26 cellular contexts compared by ENCODE assay signal in the genomic region with DNA sequence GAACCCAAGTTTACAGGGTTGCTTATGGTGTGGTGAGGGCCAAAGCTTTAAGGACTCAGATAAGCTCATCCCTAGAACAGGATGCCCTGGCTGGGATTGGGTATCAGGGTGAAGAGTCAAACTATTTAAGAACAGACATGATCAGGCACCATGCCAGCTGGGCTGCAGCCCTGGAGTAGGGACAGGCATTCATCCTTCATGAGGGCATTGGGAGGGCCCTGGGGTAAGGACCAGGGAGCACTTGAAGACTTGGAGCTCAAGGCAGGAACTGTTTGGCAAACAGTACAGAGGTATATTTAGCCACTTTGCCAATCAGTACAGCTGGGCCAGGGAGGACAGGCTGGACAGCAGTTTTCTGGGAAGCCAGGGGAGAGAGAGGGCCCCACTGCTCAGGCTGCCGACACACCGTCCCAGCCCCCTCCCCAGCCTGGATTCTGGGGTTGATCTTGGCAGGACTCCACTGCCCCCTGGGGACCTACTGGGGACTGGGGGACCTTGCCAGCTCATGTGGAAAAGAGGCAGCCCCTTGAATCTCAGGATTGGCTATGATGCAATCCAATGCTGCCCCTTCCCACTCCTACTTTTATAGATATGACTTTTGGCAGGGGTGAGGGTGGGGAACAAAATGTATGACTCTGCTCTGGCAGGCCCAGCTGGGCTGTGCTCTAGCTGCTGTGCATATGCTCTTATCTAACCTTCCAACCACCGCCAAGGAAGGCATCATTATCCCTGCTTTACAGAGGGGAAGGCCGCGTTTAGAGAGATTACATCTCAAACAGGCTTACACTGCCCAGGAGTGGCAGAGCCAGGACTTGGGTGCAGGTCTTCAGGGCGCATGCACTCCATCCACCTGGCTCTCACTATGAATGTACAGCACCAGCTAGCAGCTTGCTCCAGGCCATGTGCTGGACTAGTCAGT. TPM values are rescaled to one million over a fixed set of nuclear protein-coding genes. Genes with fewer than 3 reads are reported as not detected.
DNase-seq lines count a peak whose midpoint lies in the region; ATAC-seq, FAIRE-seq and TF ChIP-seq lines count a peak whose summit lies in the region.
"Had no signal": no experiment of that assay in that cellular context is flagged by ENCODE, and none has a peak within 500 bp of the region (broad histone marks: within the 10 kb centered on the region; RNA-seq: fewer than 3 reads in every experiment).

No MANE protein-coding gene starts in this region.

- no peak overlapping the region for H3K4me3 Mint-ChIP-seq in activated naive CD4-positive, alpha-beta T cell treated with anti-CD3 and anti-CD28 coated beads for 36 hours
- H3K4me3 Mint-ChIP-seq: activated CD4-positive, alpha-beta T cell treated with anti-CD3 and anti-CD28 coated beads, Interleukin-2, amount 10 ng/mL, durations not matched to agents 7 days and 5 days; natural killer cell treated with Interleukin-12 subunit alpha and Interleukin-12 subunit beta and Interleukin-15 and Interleukin-18, amount 100 ng/mL, for 72 hours; T-helper 2 cell treated with Interferon-gamma antibody and Interleukin-4, amounts not matched to agents 5 μg/mL and 100 μg/mL, for 36 hours had no signal

- WGBS in H1 (ENCODE audit: extremely low coverage in 1 of 2, insufficient coverage in 1 of 2, insufficient read length in 1 of 2, insufficient replicate concordance in 2 of 2, low coverage in 1 of 2, low lambda C conversion rate in 2 of 2, missing lambda C conversion rate in 1 of 2), 2 experiments = 79% methylated on average over 6 of the region's 6 CpGs; no CpG with 5 or more reads in 1 of the 2 experiments
- WGBS in thyroid gland, 2 donors = 48 to 90% methylated on average over 2 to 6 of the region's 6 CpGs
- WGBS in mesendoderm (ENCODE audit: extremely low coverage, insufficient coverage, low lambda C conversion rate) = no CpG with 5 or more reads among the region's 6 CpGs

- no peak; a peak in 1 of 4 replicates for TF ChIP-seq RAD21 in H1 (IDR thresholded peaks at IDR 0.05 in 1 of 2, conservative IDR thresholded peaks at IDR 0.05 in 1 of 2; ENCODE audit: low read depth in 2 of 2, low read length in 2 of 2)

- H3K79me1 ChIP-seq in H1 (ENCODE audit: low read depth, low read length) (no peaks in the 10 kb centered on the region), mesendoderm (ENCODE audit: low read length) (no peaks in the 10 kb centered on the region)

- ATAC-seq in activated naive CD4-positive, alpha-beta T cell treated with anti-CD3 and anti-CD28 coated beads, Interleukin-2, amount 50 U/mL, for 72 hours = no peak
- ATAC-seq in left lung (peak; percentile 48), HG02571 (IDR thresholded peaks at IDR 0.05; ENCODE audit: unreplicated experiment) (no peak), HG03565 (IDR thresholded peaks at IDR 0.05; ENCODE audit: unreplicated experiment) (no peak)
- ATAC-seq: body of pancreas; natural killer cell treated with Interleukin-12 subunit alpha and Interleukin-12 subunit beta and Interleukin-15 and Interleukin-18, amount 100 ng/mL, for 72 hours had no signal

- TF ChIP-seq CTCF in H1 (IDR thresholded peaks at IDR 0.05; ENCODE audit: control extremely low read depth in 1 of 3, insufficient read depth in 1 of 3, low read depth in 1 of 3, low read length in 3 of 3) = no peak
- TF ChIP-seq CTCF in left lung (IDR thresholded peaks at IDR 0.05) = no peak
- no peak for TF ChIP-seq CTCF in thyroid gland (IDR thresholded peaks at IDR 0.05)

- no peak for FAIRE-seq in H1 (lab: Jason Lieb, UNC)
- FAIRE-seq: GM18507, HTR-8/SVneo had no signal

- H3K4me2 ChIP-seq in H1 (ENCODE audit: insufficient read depth in 1 of 2, low read depth in 2 of 2, low read length in 2 of 2) = no peak overlapping the region
- H3K4me2 ChIP-seq in mesendoderm (ENCODE audit: low read length) = no peak overlapping the region

- H2BK5ac ChIP-seq in H1 (ENCODE audit: low read depth, low read length) (no peak overlapping the region), mesendoderm (ENCODE audit: low read length) (no peak overlapping the region)

- H3K18ac ChIP-seq in H1 (ENCODE audit: extremely low read depth, low read length) (no peak overlapping the region), mesendoderm (ENCODE audit: low read length) (no peak overlapping the region)

- H3K4me1 ChIP-seq in H1 (replicated peaks in 1 of 4; ENCODE audit: control insufficient read depth in 3 of 4, insufficient read depth in 4 of 4, low read length in 3 of 4) = no peaks in the 10 kb centered on the region
- no peaks in the 10 kb centered on the region for H3K4me1 ChIP-seq in left lung
- H3K4me1 ChIP-seq in thyroid gland = peaks cover 3 to 18% of the 10 kb centered on the region in 2 donors
- no peaks in the 10 kb centered on the region for H3K4me1 ChIP-seq in mesendoderm (ENCODE audit: control insufficient read depth, low read depth, low read length)
- H3K4me1 ChIP-seq: body of pancreas had no signal

- H2BK20ac ChIP-seq in H1 (ENCODE audit: low read length) = no peak overlapping the region

- H3K4me1 Mint-ChIP-seq in activated naive CD4-positive, alpha-beta T cell treated with anti-CD3 and anti-CD28 coated beads for 36 hours (ENCODE audit: low read depth) = no peaks in the 10 kb centered on the region
- H3K4me1 Mint-ChIP-seq: activated CD4-positive, alpha-beta T cell treated with anti-CD3 and anti-CD28 coated beads, Interleukin-2, amount 10 ng/mL, durations not matched to agents 7 days and 5 days had no signal

- H3K4me3 ChIP-seq in H1 (ENCODE audit: extremely low read depth in 1 of 4, insufficient read depth in 2 of 4, low read depth in 3 of 4, low read length in 4 of 4) = no peak overlapping the region
- H3K4me3 ChIP-seq in left lung = no peak overlapping the region
- H3K4me3 ChIP-seq in thyroid gland (replicated peaks in 1 of 3) = no peak overlapping the region
- no peak overlapping the region for H3K4me3 ChIP-seq in mesendoderm (ENCODE audit: low read length)
- H3K4me3 ChIP-seq: body of pancreas, ovary had no signal

- H3K27me3 ChIP-seq in H1 (replicated peaks in 1 of 4; ENCODE audit: control insufficient read depth in 3 of 4, extremely low read depth in 1 of 4, insufficient read depth in 3 of 4, low read length in 3 of 4) (no peaks in the 10 kb centered on the region), left lung (no peaks in the 10 kb centered on the region), thyroid gland (no peaks in the 10 kb centered on the region), mesendoderm (ENCODE audit: insufficient read depth, low read length, poor library complexity) (no peaks in the 10 kb centered on the region)
- H3K27me3 ChIP-seq: body of pancreas, ovary had no signal

- H4K20me1 ChIP-seq in H1 (replicated peaks in 1 of 2; ENCODE audit: control insufficient read depth in 1 of 2, insufficient read depth in 2 of 2, low read length in 2 of 2) = no peaks in the 10 kb centered on the region

- peak overlapping the region; percentile 55 to 59 for H3K27ac Mint-ChIP-seq in activated naive CD4-positive, alpha-beta T cell treated with anti-CD3 and anti-CD28 coated beads, Interleukin-2, amount 50 U/mL, for 72 hours
- no peak overlapping the region for H3K27ac Mint-ChIP-seq in activated naive CD4-positive, alpha-beta T cell treated with anti-CD3 and anti-CD28 coated beads for 36 hours
- H3K27ac Mint-ChIP-seq: activated CD4-positive, alpha-beta T cell treated with anti-CD3 and anti-CD28 coated beads, Interleukin-2, amount 10 ng/mL, durations not matched to agents 7 days and 5 days; natural killer cell treated with Interleukin-12 subunit alpha and Interleukin-12 subunit beta and Interleukin-15 and Interleukin-18, amount 100 ng/mL, for 72 hours; T-helper 2 cell treated with Interferon-gamma antibody and Interleukin-4, amounts not matched to agents 5 μg/mL and 100 μg/mL, for 36 hours had no signal

- TF ChIP-seq POLR2A in H1 (IDR thresholded peaks at IDR 0.05; ENCODE audit: control extremely low read depth in 1 of 2, low read depth in 2 of 2, low read length in 2 of 2) = no peak
- no peak for TF ChIP-seq POLR2A in thyroid gland (IDR thresholded peaks at IDR 0.05)

- H2AK5ac ChIP-seq in H1 (ENCODE audit: low read depth, low read length) = no peak overlapping the region
- no peak overlapping the region for H2AK5ac ChIP-seq in mesendoderm (ENCODE audit: low read length)

- H3K79me2 ChIP-seq in H1 (ENCODE audit: control insufficient read depth in 1 of 2, insufficient read depth in 2 of 2, low read length in 2 of 2) (no peaks in the 10 kb centered on the region), mesendoderm (ENCODE audit: control insufficient read depth, insufficient read depth, low read length) (no peaks in the 10 kb centered on the region)

- H3K36me3 Mint-ChIP-seq in activated naive CD4-positive, alpha-beta T cell treated with anti-CD3 and anti-CD28 coated beads, Interleukin-2, amount 50 U/mL, for 72 hours = no peaks in the 10 kb centered on the region
- no peaks in the 10 kb centered on the region for H3K36me3 Mint-ChIP-seq in activated naive CD4-positive, alpha-beta T cell treated with anti-CD3 and anti-CD28 coated beads for 36 hours (ENCODE audit: low read depth)
- H3K36me3 Mint-ChIP-seq: natural killer cell treated with Interleukin-12 subunit alpha and Interleukin-12 subunit beta and Interleukin-15 and Interleukin-18, amount 100 ng/mL, for 72 hours had no signal

- H4K91ac ChIP-seq in H1 (replicated peaks; ENCODE audit: insufficient read length, low read length) = no peak overlapping the region

- H3K14ac ChIP-seq in H1 (ENCODE audit: insufficient read length) = no peak overlapping the region

- intact Hi-C loops in activated naive CD4-positive, alpha-beta T cell treated with anti-CD3 and anti-CD28 coated beads for 36 hours (cut with micrococcal nuclease) = no loop called here
- intact Hi-C loops in left lung (cut with DNase I) = no loop called here
- intact Hi-C loops in thyroid gland (cut with DNase I) = no loop called here

- no peak for TF ChIP-seq EP300 in H1 (IDR thresholded peaks at IDR 0.05; ENCODE audit: borderline replicate concordance in 1 of 2, low read depth in 2 of 2, low read length in 2 of 2)

- no peaks in the 10 kb centered on the region for H3K36me3 ChIP-seq in H1 (ENCODE audit: control insufficient read depth in 2 of 4, insufficient read depth in 4 of 4, low read length in 3 of 4)
- H3K36me3 ChIP-seq in left lung = no peaks in the 10 kb centered on the region
- no peaks in the 10 kb centered on the region for H3K36me3 ChIP-seq in thyroid gland
- H3K36me3 ChIP-seq in mesendoderm (ENCODE audit: control insufficient read depth, insufficient read depth, low read length) = no peaks in the 10 kb centered on the region
- H3K36me3 ChIP-seq: ovary had no signal

- CTCF ChIA-PET in activated naive CD4-positive, alpha-beta T cell treated with anti-CD3 and anti-CD28 coated beads for 36 hours (lab: Charles Lee) = interaction anchor here (2.6 kb wide), 1 partner anchor 28 kb away, joined by 11 read pairs; no protein-coding TSS in a partner anchor
- CTCF ChIA-PET in H1 (lab: Charles Lee; ENCODE audit: partially characterized antibody) = interaction anchor here (0.6 to 2.8 kb wide), 6 partner anchors 14 to 42 kb away, joined by 3 to 9 read pairs (median 4); no protein-coding TSS in a partner anchor

- no peak overlapping the region for H2BK12ac ChIP-seq in H1 (ENCODE audit: low read depth, low read length)

- POLR2A ChIA-PET in H1 (lab: Charles Lee; ENCODE audit: partially characterized antibody) = no interaction called here

- H3K4ac ChIP-seq in H1 (replicated peaks; ENCODE audit: insufficient read length, low read depth, low read length) = no peak overlapping the region
- no peak overlapping the region for H3K4ac ChIP-seq in mesendoderm (ENCODE audit: low read depth, low read length)

- H3K9me3 ChIP-seq in H1 (ENCODE audit: insufficient read depth in 2 of 2, low read depth in 1 of 2, low read length in 1 of 2) = peaks cover 24 to 29% of the 10 kb centered on the region in 2 experiments
- no peaks in the 10 kb centered on the region for H3K9me3 ChIP-seq in left lung
- no peaks in the 10 kb centered on the region for H3K9me3 ChIP-seq in thyroid gland
- H3K9me3 ChIP-seq: body of pancreas, ovary had no signal

- DNase-seq in activated naive CD4-positive, alpha-beta T cell treated with anti-CD3 and anti-CD28 coated beads, Interleukin-2, amount 50 U/mL, for 72 hours (ENCODE audit: low spot score in 2 of 2) = peak in 1 of 2 donors; percentile 25
- DNase-seq in activated naive CD4-positive, alpha-beta T cell treated with anti-CD3 and anti-CD28 coated beads for 36 hours = no peak
- DNase-seq in H1 (ENCODE audit: low read depth in 1 of 2, low spot score in 2 of 2) = no peak
- DNase-seq in left lung = no peak
- DNase-seq in thyroid gland = peak; percentile 24 to 68
- DNase-seq in mesendoderm = no peak
- DNase-seq: activated CD4-positive, alpha-beta T cell treated with anti-CD3 and anti-CD28 coated beads, Interleukin-2, amount 10 ng/mL, durations not matched to agents 7 days and 5 days; body of pancreas; DMS79 treated with DMSO at 0.1 percent for 48 hours; effector CD8-positive, alpha-beta T cell; foreskin melanocyte; hippocampal formation; NCI-H2171; NCI-H510A treated with DMSO at 0.1 percent for 48 hours; ovary had no signal

- no peak overlapping the region; a peak in 1 of 7 replicates for H3K9ac ChIP-seq in H1 (replicated peaks in 1 of 4; ENCODE audit: extremely low read depth in 1 of 4, low read depth in 3 of 4, low read length in 3 of 4)
- H3K9ac ChIP-seq in mesendoderm (ENCODE audit: low read length) = no peak overlapping the region

- H2BK120ac ChIP-seq in H1 (replicated peaks; ENCODE audit: low read depth, low read length) (no peak overlapping the region), mesendoderm (ENCODE audit: low read depth, low read length) (no peak overlapping the region)

- H3K23ac ChIP-seq in H1 (ENCODE audit: insufficient read length) = no peak overlapping the region
- no peak overlapping the region for H3K23ac ChIP-seq in mesendoderm (ENCODE audit: low read length)

- H3K56ac ChIP-seq in H1 (replicated peaks; ENCODE audit: insufficient read length, low read depth, low read length) = no peak overlapping the region
- no peak overlapping the region for H3K56ac ChIP-seq in mesendoderm (ENCODE audit: low read length)

- H2BK15ac ChIP-seq in H1 (ENCODE audit: low read length) (no peak overlapping the region), mesendoderm (replicated peaks; ENCODE audit: low read depth) (no peak overlapping the region)

- no peaks in the 10 kb centered on the region for H3K9me3 Mint-ChIP-seq in activated naive CD4-positive, alpha-beta T cell treated with anti-CD3 and anti-CD28 coated beads, Interleukin-2, amount 50 U/mL, for 72 hours
- H3K9me3 Mint-ChIP-seq in activated naive CD4-positive, alpha-beta T cell treated with anti-CD3 and anti-CD28 coated beads for 36 hours = no peaks in the 10 kb centered on the region
- H3K9me3 Mint-ChIP-seq: activated CD4-positive, alpha-beta T cell treated with anti-CD3 and anti-CD28 coated beads, Interleukin-2, amount 10 ng/mL, durations not matched to agents 7 days and 5 days; natural killer cell treated with Interleukin-12 subunit alpha and Interleukin-12 subunit beta and Interleukin-15 and Interleukin-18, amount 100 ng/mL, for 72 hours; T-helper 2 cell treated with Interferon-gamma antibody and Interleukin-4, amounts not matched to agents 5 μg/mL and 100 μg/mL, for 36 hours had no signal

- H3K27me3 Mint-ChIP-seq in activated naive CD4-positive, alpha-beta T cell treated with anti-CD3 and anti-CD28 coated beads for 36 hours (ENCODE audit: low read depth) = no peaks in the 10 kb centered on the region

- H4K5ac ChIP-seq in H1 (ENCODE audit: insufficient read length, low read depth, low read length) (no peak overlapping the region), mesendoderm (ENCODE audit: low read length) (no peak overlapping the region)

- H3K27ac ChIP-seq in H1 (ENCODE audit: low read depth, low read length) (no peak overlapping the region), left lung (no peak overlapping the region), thyroid gland (no peak overlapping the region), mesendoderm (ENCODE audit: low read depth, low read length) (no peak overlapping the region)
- H3K27ac ChIP-seq: body of pancreas, ovary had no signal

- peak overlapping the region; percentile 41; the same call in 1 of the 2 replicates for H4K8ac ChIP-seq in H1 (ENCODE audit: extremely low read depth, insufficient read depth, low read length)
- no peak overlapping the region for H4K8ac ChIP-seq in mesendoderm (ENCODE audit: low read depth, low read length)

- H3K23me2 ChIP-seq in H1 (ENCODE audit: low read depth, low read length) = no peaks in the 10 kb centered on the region

- no peak overlapping the region for H2AFZ ChIP-seq in H1 (ENCODE audit: low read length)

RNA-seq across cellular contexts. Expression of a gene that starts 2.3 kb away (rescaled TPM):
- not detected for total RNA-seq in activated naive CD4-positive, alpha-beta T cell treated with anti-CD3 and anti-CD28 coated beads, Interleukin-2, amount 50 U/mL, for 72 hours
- total RNA-seq in activated naive CD4-positive, alpha-beta T cell treated with anti-CD3 and anti-CD28 coated beads for 36 hours = not detected
- total RNA-seq in H1 (2021; fragmentation: NEBNext Ultra II Directional; extraction: Animal tissue kit (Norgen Biotek cat#: 25700)) = not detected in 2 replicates
- 0.03 TPM in 2 replicates for polyA plus RNA-seq in H1 (2011; rRNA removed)
- not detected for polyA plus RNA-seq in H1 (2011; cell fraction: cytosol; rRNA removed)
- 0.04 TPM for polyA plus RNA-seq in H1 (2011; cell fraction: nucleus; rRNA removed)
- polyA plus RNA-seq in H1 (2012, experiment 1 of 2) = not detected in 4 replicates
- polyA plus RNA-seq in H1 (2012, experiment 2 of 2) = not detected
- polyA plus RNA-seq in H1 (2013, experiment 1 of 2) = not detected
- 0.04 TPM for polyA plus RNA-seq in H1 (2013, experiment 2 of 2)
- polyA minus RNA-seq in H1 (2011; rRNA and poly(A)+ RNA removed) = not detected in 2 replicates
- not detected for polyA minus RNA-seq in H1 (2011; cell fraction: cytosol; rRNA and poly(A)+ RNA removed)
- polyA minus RNA-seq in H1 (2011; cell fraction: nucleus; rRNA and poly(A)+ RNA removed) = not detected
- total RNA-seq in left lung (1 to 10 TPM in 1 of 2 donors, under 1 TPM in 1; 0.12 to 1.2 TPM), thyroid gland (not detected)
- not detected for polyA plus RNA-seq in mesendoderm (2013, experiment 1 of 2)
- under 0.01 TPM for polyA plus RNA-seq in mesendoderm (2013, experiment 2 of 2)
- total RNA-seq: activated CD4-positive, alpha-beta T cell treated with anti-CD3 and anti-CD28 coated beads, Interleukin-2, amount 10 ng/mL, durations not matched to agents 7 days and 5 days; body of pancreas; chondrocyte; liver; mononuclear cell; natural killer cell treated with Interleukin-12 subunit alpha and Interleukin-12 subunit beta and Interleukin-15 and Interleukin-18, amount 100 ng/mL, for 72 hours had no signal
- polyA plus RNA-seq: adipose tissue, BJ, liver had no signal

RNA-seq across cellular contexts. Expression of a gene that starts 46.2 kb away (rescaled TPM):
- total RNA-seq in activated naive CD4-positive, alpha-beta T cell treated with anti-CD3 and anti-CD28 coated beads, Interleukin-2, amount 50 U/mL, for 72 hours = 10 to 100 TPM; 25.3 to 60.0 TPM
- 10 to 100 TPM; 30.1 to 31.8 TPM for total RNA-seq in activated naive CD4-positive, alpha-beta T cell treated with anti-CD3 and anti-CD28 coated beads for 36 hours
- total RNA-seq in H1 (2021; fragmentation: NEBNext Ultra II Directional; extraction: Animal tissue kit (Norgen Biotek cat#: 25700)) = 24.5 and 25.6 TPM in 2 replicates
- 17.5 and 19.8 TPM in 2 replicates for polyA plus RNA-seq in H1 (2011; rRNA removed)
- polyA plus RNA-seq in H1 (2011; cell fraction: cytosol; rRNA removed) = 18.3 TPM
- polyA plus RNA-seq in H1 (2011; cell fraction: nucleus; rRNA removed) = 17.6 TPM
- polyA plus RNA-seq in H1 (2012, experiment 1 of 2) = 17.4 to 19.9 TPM (median 19.3 TPM) in 4 replicates
- 19.4 TPM for polyA plus RNA-seq in H1 (2012, experiment 2 of 2)
- polyA plus RNA-seq in H1 (2013, experiment 1 of 2) = 12.8 TPM
- 13.5 TPM for polyA plus RNA-seq in H1 (2013, experiment 2 of 2)
- 23.8 TPM in 2 replicates for polyA minus RNA-seq in H1 (2011; rRNA and poly(A)+ RNA removed)
- polyA minus RNA-seq in H1 (2011; cell fraction: cytosol; rRNA and poly(A)+ RNA removed) = 16.7 TPM
- polyA minus RNA-seq in H1 (2011; cell fraction: nucleus; rRNA and poly(A)+ RNA removed) = 25.9 TPM
- 10 to 100 TPM; 23.0 to 32.6 TPM for total RNA-seq in left lung
- 10 to 100 TPM; 29.7 to 66.7 (median 37.9) TPM for total RNA-seq in thyroid gland
- 14.7 TPM for polyA plus RNA-seq in mesendoderm (2013, experiment 1 of 2)
- 14.6 TPM for polyA plus RNA-seq in mesendoderm (2013, experiment 2 of 2)

Comparison
In these comparisons a context has a peak if more than half of its experiments do, and no peak if none do; other contexts are left out.
1. DNase-seq: peak in thyroid gland (2 of 2); none in activated naive CD4-positive, alpha-beta T cell treated with anti-CD3 and anti-CD28 coated beads for 36 hours (single experiment), H1 (0 of 2), left lung (0 of 2) and mesendoderm (single experiment).